Comparison of ENCODE assay signal across 11 cellular contexts in the genomic region with DNA sequence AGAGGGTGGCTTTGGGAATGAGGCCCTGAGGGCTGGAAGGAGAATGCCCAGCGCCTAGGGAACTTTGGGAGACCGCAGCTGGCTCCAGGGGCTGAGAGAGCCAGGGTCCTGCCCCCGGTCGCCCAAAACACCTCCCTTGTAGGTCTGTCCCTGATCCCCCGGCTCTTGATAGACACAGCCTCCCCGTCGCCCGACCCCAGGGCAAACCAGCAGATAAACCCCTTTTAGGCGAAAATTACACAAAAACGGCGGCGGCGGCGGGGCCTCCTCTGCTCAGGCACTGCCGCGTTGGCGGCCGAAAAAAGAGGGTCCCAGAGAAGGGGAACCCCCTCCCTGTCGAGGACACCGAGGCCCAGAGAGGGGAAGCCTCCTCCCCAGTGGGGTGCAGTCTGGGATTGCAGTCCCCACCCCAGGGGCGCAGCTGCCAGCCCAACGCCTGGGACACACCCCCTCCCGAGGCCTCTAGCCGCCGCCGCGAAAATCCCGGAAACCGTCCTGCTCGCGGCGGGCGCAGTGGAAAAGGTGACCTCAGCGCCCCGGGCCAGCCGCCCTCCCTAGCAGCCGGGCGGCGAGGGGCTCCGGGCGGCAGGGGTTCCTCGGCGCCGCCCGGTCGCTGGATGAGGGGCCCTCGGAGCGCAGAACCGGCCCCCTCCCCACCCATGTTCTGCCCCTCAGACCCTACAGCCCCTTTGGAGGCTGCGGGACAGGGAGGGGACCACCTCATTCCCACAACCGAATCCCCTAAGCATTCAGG.
A peak's percentile ranks its signal among the peaks of the same experiment; 100 is the strongest.
DNase-seq lines count a peak whose midpoint lies in the region; ATAC-seq lines count a peak whose summit lies in the region.
"Had no signal": no experiment of that assay in that cellular context is flagged by ENCODE, and none has a peak within 500 bp of the region (broad histone marks: within the 10 kb centered on the region; RNA-seq: fewer than 3 reads in every experiment).

No MANE protein-coding gene starts in this region.

- ATAC-seq in activated naive CD8-positive, alpha-beta T cell treated with anti-CD3 and anti-CD28 coated beads, Interleukin-2, amount 50 U/mL, for 24 hours: peak; percentile 39
- no peak for ATAC-seq in HG03159 (IDR thresholded peaks at IDR 0.05; ENCODE audit: unreplicated experiment)

- no peak overlapping the region for H3K27ac ChIP-seq in muscle layer of duodenum (ENCODE audit: low read length)
- H3K27ac ChIP-seq: prostate gland had no signal

- H3K4me1 Mint-ChIP-seq in activated naive CD8-positive, alpha-beta T cell treated with anti-CD3 and anti-CD28 coated beads, Interleukin-2, amount 50 U/mL, for 24 hours: peaks cover 43% of the 10 kb centered on the region

- peaks cover 69% of the 10 kb centered on the region for H3K27me3 Mint-ChIP-seq in activated naive CD8-positive, alpha-beta T cell treated with anti-CD3 and anti-CD28 coated beads, Interleukin-2, amount 50 U/mL, for 24 hours

- no peaks in the 10 kb centered on the region for H3K9me3 ChIP-seq in muscle layer of duodenum (ENCODE audit: control insufficient read depth in 1 of 2, low read length in 2 of 2)
- H3K9me3 ChIP-seq: prostate gland had no signal

- no peaks in the 10 kb centered on the region for H3K9me3 Mint-ChIP-seq in activated naive CD8-positive, alpha-beta T cell treated with anti-CD3 and anti-CD28 coated beads, Interleukin-2, amount 50 U/mL, for 24 hours

- H3K4me3 Mint-ChIP-seq in activated naive CD8-positive, alpha-beta T cell treated with anti-CD3 and anti-CD28 coated beads, Interleukin-2, amount 50 U/mL, for 24 hours: peak overlapping the region; percentile 43

- H3K4me3 ChIP-seq in muscle layer of duodenum (ENCODE audit: low read depth in 1 of 2, low read length in 2 of 2): peak overlapping the region; percentile 16 to 38
- H3K4me3 ChIP-seq: prostate gland had no signal

- H3K27me3 ChIP-seq in muscle layer of duodenum (ENCODE audit: low read depth, low read length): peaks cover 68% of the 10 kb centered on the region

- H3K4me1 ChIP-seq in muscle layer of duodenum (ENCODE audit: control insufficient read depth in 1 of 2, insufficient read depth in 2 of 2, low read length in 2 of 2): peaks cover 0 to 63% of the 10 kb centered on the region in 2 donors

- H3K36me3 Mint-ChIP-seq in activated naive CD8-positive, alpha-beta T cell treated with anti-CD3 and anti-CD28 coated beads, Interleukin-2, amount 50 U/mL, for 24 hours (ENCODE audit: low read depth): peaks cover 3% of the 10 kb centered on the region

- peak; percentile 21 for DNase-seq in stimulated activated CD4-positive, alpha-beta T cell treated with anti-CD3 and anti-CD28 coated beads, Interleukin-4, amount 100 ng/mL, for 1 hour
- no peak for DNase-seq in stimulated activated CD4-positive, alpha-beta T cell treated with anti-CD3 and anti-CD28 coated beads, Interleukin-4, amount 100 ng/mL, for 4 hours
- DNase-seq in activated naive CD8-positive, alpha-beta T cell treated with anti-CD3 and anti-CD28 coated beads, Interleukin-2, amount 50 U/mL, for 24 hours: peak; percentile 54
- DNase-seq in NCI-H1105 treated with DMSO at 0.1 percent for 48 hours (lab: John Stamatoyannopoulos, UW) (no peak), anterior cingulate cortex (lab: John Stamatoyannopoulos, UW) (no peak), NCI-H524 treated with DMSO at 0.1 percent for 48 hours (lab: John Stamatoyannopoulos, UW) (no peak)
- DNase-seq: DMS79 treated with DMSO at 0.1 percent for 48 hours, NCI-H1436 had no signal

- H3K36me3 ChIP-seq in muscle layer of duodenum (ENCODE audit: control insufficient read depth in 1 of 2, insufficient read depth in 2 of 2, low read length in 2 of 2): no peaks in the 10 kb centered on the region
- H3K36me3 ChIP-seq: prostate gland had no signal

- no peak overlapping the region for H3K27ac Mint-ChIP-seq in activated naive CD8-positive, alpha-beta T cell treated with anti-CD3 and anti-CD28 coated beads, Interleukin-2, amount 50 U/mL, for 24 hours

Comparison
In these comparisons a context has a peak if more than half of its experiments do, and no peak if none do; other contexts are left out.
1. DNase-seq: peak in stimulated activated CD4-positive, alpha-beta T cell treated with anti-CD3 and anti-CD28 coated beads, Interleukin-4, amount 100 ng/mL, for 1 hour (single experiment) and activated naive CD8-positive, alpha-beta T cell treated with anti-CD3 and anti-CD28 coated beads, Interleukin-2, amount 50 U/mL, for 24 hours (single experiment); none in stimulated activated CD4-positive, alpha-beta T cell treated with anti-CD3 and anti-CD28 coated beads, Interleukin-4, amount 100 ng/mL, for 4 hours (0 of 2), NCI-H1105 treated with DMSO at 0.1 percent for 48 hours (single experiment), anterior cingulate cortex (0 of 58) and NCI-H524 treated with DMSO at 0.1 percent for 48 hours (single experiment).